In genomic region chr20:63297796-63298572, GRCh38 we compare ENCODE assay signal across 21 cellular contexts. TPM values are rescaled to one million over a fixed set of nuclear protein-coding genes. Genes with fewer than 3 reads are reported as not detected.
DNase-seq lines count a peak whose midpoint lies in the region; ATAC-seq, FAIRE-seq and TF ChIP-seq lines count a peak whose summit lies in the region.
"Had no signal": no experiment of that assay in that cellular context is flagged by ENCODE, and none has a peak within 500 bp of the region (broad histone marks: within the 10 kb centered on the region; RNA-seq: fewer than 3 reads in every experiment).

No MANE protein-coding gene starts in this region.

- TF ChIP-seq EP300 in HepG2 (IDR thresholded peaks at IDR 0.05; ENCODE audit: low read depth in 2 of 2, low read length in 2 of 2): no peak
- no peak for TF ChIP-seq EP300 in HepG2 (CRISPR knock-in tag; IDR thresholded peaks at IDR 0.05; ENCODE audit: borderline replicate concordance)
- TF ChIP-seq EP300 in H1 (IDR thresholded peaks at IDR 0.05; ENCODE audit: borderline replicate concordance in 1 of 2, low read depth in 2 of 2, low read length in 2 of 2): no peak

- H3K27me3 ChIP-seq in HepG2 (ENCODE audit: control insufficient read depth in 1 of 2, insufficient read depth in 2 of 2, low read length in 2 of 2) (peaks cover 23 to 68% of the 10 kb centered on the region in 2 experiments; a peak in 4 of 5 replicates), right lobe of liver (peaks cover 0 to 11% of the 10 kb centered on the region in 2 donors), H1 (replicated peaks in 1 of 4; ENCODE audit: control insufficient read depth in 3 of 4, extremely low read depth in 1 of 4, insufficient read depth in 3 of 4, low read length in 3 of 4) (peaks cover 0 to 9% (median 4%) of the 10 kb centered on the region in 4 experiments; a peak in 3 of 7 replicates), trophoblast cell (ENCODE audit: insufficient read depth, low read length) (no peaks in the 10 kb centered on the region)

- TF ChIP-seq RAD21 in HepG2 (CRISPR knock-in tag; IDR thresholded peaks at IDR 0.05) (no peak), H1 (IDR thresholded peaks at IDR 0.05 in 1 of 2, conservative IDR thresholded peaks at IDR 0.05 in 1 of 2; ENCODE audit: low read depth in 2 of 2, low read length in 2 of 2) (no peak)

- peak overlapping the region; percentile 53 for H3K4ac ChIP-seq in H1 (replicated peaks; ENCODE audit: insufficient read length, low read depth, low read length)
- H3K4ac ChIP-seq in trophoblast cell (ENCODE audit: low read depth, low read length): no peak overlapping the region

- TF ChIP-seq POLR2A in HepG2 (IDR thresholded peaks at IDR 0.05; ENCODE audit: insufficient read depth in 1 of 2, low read depth in 2 of 2, low read length in 2 of 2): no peak
- TF ChIP-seq POLR2A in right lobe of liver (IDR thresholded peaks at IDR 0.05): no peak
- TF ChIP-seq POLR2A in H1 (IDR thresholded peaks at IDR 0.05; ENCODE audit: control extremely low read depth in 1 of 2, low read depth in 2 of 2, low read length in 2 of 2): no peak

- H3K9me3 ChIP-seq in HepG2 (ENCODE audit: low read length) (no peaks in the 10 kb centered on the region), right lobe of liver (no peaks in the 10 kb centered on the region), H1 (ENCODE audit: insufficient read depth in 2 of 2, low read depth in 1 of 2, low read length in 1 of 2) (no peaks in the 10 kb centered on the region), trophoblast cell (ENCODE audit: insufficient read depth, low read depth, low read length) (peaks cover 3% of the 10 kb centered on the region)

- H3K79me2 ChIP-seq in HepG2 (ENCODE audit: insufficient read depth, low read length): no peaks in the 10 kb centered on the region
- H3K79me2 ChIP-seq in H1 (ENCODE audit: control insufficient read depth in 1 of 2, insufficient read depth in 2 of 2, low read length in 2 of 2): no peaks in the 10 kb centered on the region
- no peaks in the 10 kb centered on the region for H3K79me2 ChIP-seq in trophoblast cell (ENCODE audit: control insufficient read depth, insufficient read depth, low read length, poor library complexity)

- H2BK5ac ChIP-seq in H1 (ENCODE audit: low read depth, low read length) (no peak overlapping the region), trophoblast cell (ENCODE audit: low read depth, low read length, poor library complexity) (no peak overlapping the region)

- ATAC-seq in HepG2 (no peak), right lobe of liver (no peak), HG03097 (IDR thresholded peaks at IDR 0.05; ENCODE audit: low FRiP score, unreplicated experiment) (no peak), HG02798 (IDR thresholded peaks at IDR 0.05; ENCODE audit: poor library complexity, unreplicated experiment) (no peak)
- ATAC-seq: GM23338, HCT116 had no signal

- H2BK20ac ChIP-seq in H1 (ENCODE audit: low read length): no peak overlapping the region

- no peak for FAIRE-seq in HepG2 (lab: Jason Lieb, UNC)
- FAIRE-seq in H1 (lab: Jason Lieb, UNC): no peak
- FAIRE-seq: GM12892, GM18507 had no signal

- no peak overlapping the region for H3K4me3 ChIP-seq in HepG2 (replicated peaks in 1 of 3; ENCODE audit: insufficient read depth in 1 of 3, low read depth in 2 of 3, low read length in 3 of 3)
- no peak overlapping the region for H3K4me3 ChIP-seq in right lobe of liver
- no peak overlapping the region for H3K4me3 ChIP-seq in H1 (ENCODE audit: extremely low read depth in 1 of 4, insufficient read depth in 2 of 4, low read depth in 3 of 4, low read length in 4 of 4)
- peak overlapping the region; percentile 0 for H3K4me3 ChIP-seq in trophoblast cell (ENCODE audit: low read depth, low read length)
- H3K4me3 ChIP-seq: BLaER1, GM23338 had no signal

- DNase-seq in HepG2 (ENCODE audit: low spot score): no peak
- DNase-seq in right lobe of liver: no peak
- no peak for DNase-seq in H1 (ENCODE audit: low read depth in 1 of 2, low spot score in 2 of 2)
- DNase-seq in trophoblast cell: no peak
- DNase-seq in dedifferentiated amniotic fluid mesenchymal stem cell (ENCODE audit: extremely low spot score): no peak
- DNase-seq: 8988T, DMS153, DMS79, GDM1, H7 had no signal

- CTCF ChIA-PET in HepG2 (lab: Yijun Ruan, JAX; ENCODE audit: low intra/inter-chr PET ratio, low total read pairs): no interaction called here
- CTCF ChIA-PET in H1 (lab: Charles Lee; ENCODE audit: partially characterized antibody): interaction anchor here (0.7 to 9.9 kb wide), 6 partner anchors 12 to 655 kb away, joined by 3 to 81 read pairs (median 15); no protein-coding TSS in a partner anchor

- H3K36me3 ChIP-seq in HepG2 (replicated peaks in 1 of 2; ENCODE audit: control insufficient read depth in 1 of 2, insufficient read depth in 2 of 2, low read length in 2 of 2): no peaks in the 10 kb centered on the region
- H3K36me3 ChIP-seq in right lobe of liver: no peaks in the 10 kb centered on the region
- H3K36me3 ChIP-seq in H1 (ENCODE audit: control insufficient read depth in 2 of 4, insufficient read depth in 4 of 4, low read length in 3 of 4): no peaks in the 10 kb centered on the region
- no peaks in the 10 kb centered on the region for H3K36me3 ChIP-seq in trophoblast cell (ENCODE audit: control insufficient read depth in 1 of 2, insufficient read depth in 2 of 2, low read length in 2 of 2)
- H3K36me3 ChIP-seq: BLaER1 had no signal

- H3K14ac ChIP-seq in H1 (ENCODE audit: insufficient read length): no peak overlapping the region
- no peak overlapping the region for H3K14ac ChIP-seq in trophoblast cell (ENCODE audit: low read length)

- H3K4me2 ChIP-seq in HepG2 (ENCODE audit: low read depth, low read length) (no peak overlapping the region), H1 (ENCODE audit: insufficient read depth in 1 of 2, low read depth in 2 of 2, low read length in 2 of 2) (no peak overlapping the region), trophoblast cell (ENCODE audit: low read length) (no peak overlapping the region)
- H3K4me2 ChIP-seq: GM23338 had no signal

- H4K20me1 ChIP-seq in HepG2 (ENCODE audit: insufficient read depth, low read length): peaks cover 6% of the 10 kb centered on the region; the same call in 1 of the 2 replicates
- no peaks in the 10 kb centered on the region for H4K20me1 ChIP-seq in H1 (replicated peaks in 1 of 2; ENCODE audit: control insufficient read depth in 1 of 2, insufficient read depth in 2 of 2, low read length in 2 of 2)

- no peak overlapping the region for H4K5ac ChIP-seq in H1 (ENCODE audit: insufficient read length, low read depth, low read length)

- in situ Hi-C loops in HepG2 (cut with HindIII; ENCODE audit: extremely low pct_ligation_motif_present, low pct_unique_long_range_greater_than_20kb): no loop called here

- TF ChIP-seq CTCF in HepG2 (CRISPR knock-in tag; IDR thresholded peaks at IDR 0.05) (no peak), right lobe of liver (IDR thresholded peaks at IDR 0.05) (no peak), H1 (IDR thresholded peaks at IDR 0.05; ENCODE audit: control extremely low read depth in 1 of 3, insufficient read depth in 1 of 3, low read depth in 1 of 3, low read length in 3 of 3) (no peak)

- H3K23ac ChIP-seq in H1 (ENCODE audit: insufficient read length) (no peak overlapping the region), trophoblast cell (ENCODE audit: low read length) (no peak overlapping the region)

- H3K56ac ChIP-seq in H1 (replicated peaks; ENCODE audit: insufficient read length, low read depth, low read length): no peak overlapping the region

- H3K18ac ChIP-seq in H1 (ENCODE audit: extremely low read depth, low read length) (peak overlapping the region; percentile 48; the same call in 1 of the 2 replicates), trophoblast cell (ENCODE audit: low read length) (no peak overlapping the region)

- 0 out of 2 replicates have a peak overlapping the region, but pooled peaks have one; percentile 61 for H2BK15ac ChIP-seq in H1 (ENCODE audit: low read length)

- no peak overlapping the region; the same call in 1 of the 2 replicates for H4K8ac ChIP-seq in H1 (ENCODE audit: extremely low read depth, insufficient read depth, low read length)
- no peak overlapping the region for H4K8ac ChIP-seq in trophoblast cell (ENCODE audit: low read depth, low read length)

- BruUV-seq in HepG2 (replicated peaks; lab: Mats Ljungman, UMichigan): no TSS peak

- no peak overlapping the region for H3K27ac ChIP-seq in HepG2 (ENCODE audit: extremely low read length, insufficient read depth, low read length)
- no peak overlapping the region for H3K27ac ChIP-seq in right lobe of liver
- H3K27ac ChIP-seq in H1 (ENCODE audit: low read depth, low read length): no peak overlapping the region
- H3K27ac ChIP-seq in trophoblast cell (ENCODE audit: low read depth, low read length): no peak overlapping the region
- H3K27ac ChIP-seq: BLaER1 had no signal

- intact Hi-C loops in HepG2 (cut with micrococcal nuclease; ENCODE audit: unreplicated experiment): loop anchor here (5.0 kb wide), 1 partner anchor 89 kb away; no protein-coding TSS in a partner anchor
- intact Hi-C loops in right lobe of liver (cut with DNase I): no loop called here

- H3K9ac ChIP-seq in HepG2 (ENCODE audit: insufficient read depth, low read depth, low read length) (no peak overlapping the region), H1 (replicated peaks in 1 of 4; ENCODE audit: extremely low read depth in 1 of 4, low read depth in 3 of 4, low read length in 3 of 4) (no peak overlapping the region), trophoblast cell (ENCODE audit: low read length) (no peak overlapping the region)
- H3K9ac ChIP-seq: BLaER1 had no signal

- H3K4me1 ChIP-seq in HepG2 (ENCODE audit: insufficient read depth, low read length) (no peaks in the 10 kb centered on the region), right lobe of liver (no peaks in the 10 kb centered on the region), H1 (replicated peaks in 1 of 4; ENCODE audit: control insufficient read depth in 3 of 4, insufficient read depth in 4 of 4, low read length in 3 of 4) (peaks cover 0 to 24% (median 20%) of the 10 kb centered on the region in 4 experiments; a peak in 6 of 7 replicates), trophoblast cell (ENCODE audit: control insufficient read depth in 1 of 2, insufficient read depth in 2 of 2, low read length in 2 of 2) (no peaks in the 10 kb centered on the region)

- H4K12ac ChIP-seq in trophoblast cell (ENCODE audit: low read depth, low read length): no peak overlapping the region

- H2BK12ac ChIP-seq in H1 (ENCODE audit: low read depth, low read length): no peak overlapping the region
- no peak overlapping the region for H2BK12ac ChIP-seq in trophoblast cell (ENCODE audit: low read length)

- WGBS in HepG2 (ENCODE audit: low lambda C conversion rate): 26% methylated on average over 15 of the region's 16 CpGs
- WGBS in right lobe of liver (ENCODE audit: insufficient coverage, low coverage, low lambda C conversion rate, missing lambda C conversion rate): 61% methylated on average over 4 of the region's 16 CpGs
- WGBS in H1 (ENCODE audit: extremely low coverage in 1 of 2, insufficient coverage in 1 of 2, insufficient read length in 1 of 2, insufficient replicate concordance in 2 of 2, low coverage in 1 of 2, low lambda C conversion rate in 2 of 2, missing lambda C conversion rate in 1 of 2), 2 experiments: 91% methylated on average over 16 of the region's 16 CpGs; no CpG with 5 or more reads in 1 of the 2 experiments
- WGBS in trophoblast cell (ENCODE audit: extremely low coverage, insufficient coverage, insufficient read length): no CpG with 5 or more reads among the region's 16 CpGs

- H3K79me1 ChIP-seq in H1 (ENCODE audit: low read depth, low read length): no peaks in the 10 kb centered on the region
- no peaks in the 10 kb centered on the region for H3K79me1 ChIP-seq in trophoblast cell (ENCODE audit: low read length)

- 0 out of 2 replicates have a peak overlapping the region, but pooled peaks have one; percentile 53 for H2AK5ac ChIP-seq in H1 (ENCODE audit: low read depth, low read length)
- H2AK5ac ChIP-seq in trophoblast cell (ENCODE audit: low read length): no peak overlapping the region

- POLR2A ChIA-PET in HepG2 (lab: Yijun Ruan, JAX) (no interaction called here), H1 (lab: Charles Lee; ENCODE audit: partially characterized antibody) (interaction anchor here (0.6 kb wide), 1 partner anchor 56 kb away, joined by 3 read pairs; no protein-coding TSS in a partner anchor)

- H4K91ac ChIP-seq in H1 (replicated peaks; ENCODE audit: insufficient read length, low read length) (no peak overlapping the region), trophoblast cell (ENCODE audit: low read depth, low read length) (no peak overlapping the region)

- no peak overlapping the region for H2BK120ac ChIP-seq in H1 (replicated peaks; ENCODE audit: low read depth, low read length)
- no peak overlapping the region for H2BK120ac ChIP-seq in trophoblast cell (ENCODE audit: insufficient read depth, low read length, poor library complexity)

- H2AFZ ChIP-seq in HepG2 (ENCODE audit: low read length) (no peak overlapping the region), H1 (ENCODE audit: low read length) (no peak overlapping the region), trophoblast cell (ENCODE audit: insufficient read depth, low read length, poor library complexity) (no peak overlapping the region)
- H2AFZ ChIP-seq: GM23338 had no signal

- peaks cover 3% of the 10 kb centered on the region; the same call in 1 of the 2 replicates for H3K23me2 ChIP-seq in H1 (ENCODE audit: low read depth, low read length)

RNA-seq across cellular contexts. Expression of gene COL20A1, which starts 5.0 kb away (rescaled TPM):
- total RNA-seq in HepG2 (2016; rRNA removed; fragmentation: Illumina TruSeq; extraction: Trizol): not detected in 2 replicates
- total RNA-seq in HepG2 (2016; cell fraction: cytosol; rRNA removed; fragmentation: Illumina TruSeq; extraction: Trizol; ENCODE audit: low read depth): not detected in 2 replicates
- not detected in 2 replicates for total RNA-seq in HepG2 (2016; cell fraction: insoluble cytoplasmic fraction; rRNA removed; fragmentation: Illumina TruSeq; extraction: Trizol)
- not detected in 2 replicates for total RNA-seq in HepG2 (2016; cell fraction: membrane; rRNA removed; fragmentation: Illumina TruSeq; extraction: Trizol)
- not detected in 2 replicates for total RNA-seq in HepG2 (2016; cell fraction: nucleus; rRNA removed; fragmentation: Illumina TruSeq; extraction: Trizol)
- polyA plus RNA-seq in HepG2 (2011; rRNA removed): 0.03 TPM in 1 of 2 replicates, not detected in the other
- polyA plus RNA-seq in HepG2 (2011; cell fraction: cytosol; rRNA removed): 0.03 TPM in 1 of 2 replicates, not detected in the other
- polyA plus RNA-seq in HepG2 (2011; cell fraction: nucleus; rRNA removed): 0.09 and 0.14 TPM in 2 replicates
- not detected in 2 replicates for polyA plus RNA-seq in HepG2 (2012)
- polyA plus RNA-seq in HepG2 (2016; cell fraction: cytosol; fragmentation: Illumina TruSeq; extraction: Trizol; ENCODE audit: low read depth): not detected in 2 replicates
- polyA plus RNA-seq in HepG2 (2016; cell fraction: insoluble cytoplasmic fraction; fragmentation: Illumina TruSeq; extraction: Trizol; ENCODE audit: low read depth): not detected in 2 replicates
- not detected in 2 replicates for polyA plus RNA-seq in HepG2 (2016; cell fraction: membrane; fragmentation: Illumina TruSeq; extraction: Trizol; ENCODE audit: low read depth)
- polyA plus RNA-seq in HepG2 (2016; cell fraction: nucleus; fragmentation: Illumina TruSeq; extraction: Trizol; ENCODE audit: insufficient read depth, low read depth): not detected in 2 replicates
- polyA minus RNA-seq in HepG2 (2011; rRNA and poly(A)+ RNA removed; ENCODE audit: low replicate concordance): not detected in 2 replicates
- polyA minus RNA-seq in HepG2 (2011; cell fraction: cytosol; rRNA and poly(A)+ RNA removed): not detected in 2 replicates
- under 0.01 and 0.12 TPM in 2 replicates for polyA minus RNA-seq in HepG2 (2011; cell fraction: nucleus; rRNA and poly(A)+ RNA removed)
- not detected for total RNA-seq in right lobe of liver
- total RNA-seq in H1 (2021; fragmentation: NEBNext Ultra II Directional; extraction: Animal tissue kit (Norgen Biotek cat#: 25700)): 0.17 and 0.19 TPM in 2 replicates
- 0.21 and 0.61 TPM in 2 replicates for polyA plus RNA-seq in H1 (2011; rRNA removed)
- polyA plus RNA-seq in H1 (2011; cell fraction: cytosol; rRNA removed): 0.41 TPM
- 5.9 TPM for polyA plus RNA-seq in H1 (2011; cell fraction: nucleus; rRNA removed)
- 0.08 to 1.0 TPM (median 0.66 TPM) in 4 replicates for polyA plus RNA-seq in H1 (2012, experiment 1 of 2)
- polyA plus RNA-seq in H1 (2012, experiment 2 of 2): 0.07 TPM
- 0.06 TPM for polyA plus RNA-seq in H1 (2013, experiment 1 of 2)
- polyA plus RNA-seq in H1 (2013, experiment 2 of 2): 0.06 TPM
- 0.07 and 0.09 TPM in 2 replicates for polyA minus RNA-seq in H1 (2011; rRNA and poly(A)+ RNA removed)
- 0.37 TPM for polyA minus RNA-seq in H1 (2011; cell fraction: cytosol; rRNA and poly(A)+ RNA removed)
- 1.9 TPM for polyA minus RNA-seq in H1 (2011; cell fraction: nucleus; rRNA and poly(A)+ RNA removed)
- polyA plus RNA-seq in trophoblast cell (2013): 0.23 and 0.26 TPM in 2 replicates
- total RNA-seq: A673 had no signal
- polyA plus RNA-seq: AG04450; CD14-positive monocyte; CD4-positive, alpha-beta memory T cell had no signal

RNA-seq across cellular contexts. Expression of gene ARFGAP1, which starts 25.4 kb away (rescaled TPM):
- total RNA-seq in HepG2 (2016; rRNA removed; fragmentation: Illumina TruSeq; extraction: Trizol) (51.4 and 132 TPM in 2 replicates), right lobe of liver (10 to 100 TPM; 17.4 to 42.8 (median 29.5) TPM)
- 32.3 and 33.5 TPM in 2 replicates for total RNA-seq in HepG2 (2016; cell fraction: cytosol; rRNA removed; fragmentation: Illumina TruSeq; extraction: Trizol; ENCODE audit: low read depth)
- total RNA-seq in HepG2 (2016; cell fraction: insoluble cytoplasmic fraction; rRNA removed; fragmentation: Illumina TruSeq; extraction: Trizol): 44.4 and 147 TPM in 2 replicates
- total RNA-seq in HepG2 (2016; cell fraction: membrane; rRNA removed; fragmentation: Illumina TruSeq; extraction: Trizol): 36.6 and 38.2 TPM in 2 replicates
- total RNA-seq in HepG2 (2016; cell fraction: nucleus; rRNA removed; fragmentation: Illumina TruSeq; extraction: Trizol): 173 and 206 TPM in 2 replicates
- polyA plus RNA-seq in HepG2 (2011; rRNA removed) (132 and 173 TPM in 2 replicates), H1 (2011; rRNA removed) (93.7 and 136 TPM in 2 replicates)
- polyA plus RNA-seq in HepG2 (2011; cell fraction: cytosol; rRNA removed): 40.1 and 86.0 TPM in 2 replicates
- polyA plus RNA-seq in HepG2 (2011; cell fraction: nucleus; rRNA removed): 1,804 and 3,077 TPM in 2 replicates
- polyA plus RNA-seq in HepG2 (2012): 112 and 149 TPM in 2 replicates
- polyA plus RNA-seq in HepG2 (2016; cell fraction: cytosol; fragmentation: Illumina TruSeq; extraction: Trizol; ENCODE audit: low read depth): 5.1 and 5.7 TPM in 2 replicates
- 47.2 and 54.2 TPM in 2 replicates for polyA plus RNA-seq in HepG2 (2016; cell fraction: insoluble cytoplasmic fraction; fragmentation: Illumina TruSeq; extraction: Trizol; ENCODE audit: low read depth)
- polyA plus RNA-seq in HepG2 (2016; cell fraction: membrane; fragmentation: Illumina TruSeq; extraction: Trizol; ENCODE audit: low read depth): 13.3 and 16.2 TPM in 2 replicates
- 572 and 622 TPM in 2 replicates for polyA plus RNA-seq in HepG2 (2016; cell fraction: nucleus; fragmentation: Illumina TruSeq; extraction: Trizol; ENCODE audit: insufficient read depth, low read depth)
- polyA minus RNA-seq in HepG2 (2011; rRNA and poly(A)+ RNA removed; ENCODE audit: low replicate concordance): 69.2 and 278 TPM in 2 replicates
- polyA minus RNA-seq in HepG2 (2011; cell fraction: cytosol; rRNA and poly(A)+ RNA removed): 47.8 and 61.7 TPM in 2 replicates
- polyA minus RNA-seq in HepG2 (2011; cell fraction: nucleus; rRNA and poly(A)+ RNA removed): 203 and 232 TPM in 2 replicates
- total RNA-seq in H1 (2021; fragmentation: NEBNext Ultra II Directional; extraction: Animal tissue kit (Norgen Biotek cat#: 25700)): 93.0 and 100 TPM in 2 replicates
- polyA plus RNA-seq in H1 (2011; cell fraction: cytosol; rRNA removed): 110 TPM
- polyA plus RNA-seq in H1 (2011; cell fraction: nucleus; rRNA removed): 723 TPM
- polyA plus RNA-seq in H1 (2012, experiment 1 of 2): 84.2 to 119 TPM (median 111 TPM) in 4 replicates
- polyA plus RNA-seq in H1 (2012, experiment 2 of 2): 65.8 TPM
- polyA plus RNA-seq in H1 (2013, experiment 1 of 2): 59.7 TPM
- 49.0 TPM for polyA plus RNA-seq in H1 (2013, experiment 2 of 2)
- polyA minus RNA-seq in H1 (2011; rRNA and poly(A)+ RNA removed): 37.5 and 49.1 TPM in 2 replicates
- polyA minus RNA-seq in H1 (2011; cell fraction: cytosol; rRNA and poly(A)+ RNA removed): 44.3 TPM
- 123 TPM for polyA minus RNA-seq in H1 (2011; cell fraction: nucleus; rRNA and poly(A)+ RNA removed)
- polyA plus RNA-seq in trophoblast cell (2013): 83.1 and 87.4 TPM in 2 replicates

RNA-seq across cellular contexts. Expression of gene NKAIN4, which starts 43.7 kb away (rescaled TPM):
- not detected in 2 replicates for total RNA-seq in HepG2 (2016; rRNA removed; fragmentation: Illumina TruSeq; extraction: Trizol)
- not detected in 2 replicates for total RNA-seq in HepG2 (2016; cell fraction: cytosol; rRNA removed; fragmentation: Illumina TruSeq; extraction: Trizol; ENCODE audit: low read depth)
- not detected in 2 replicates for total RNA-seq in HepG2 (2016; cell fraction: insoluble cytoplasmic fraction; rRNA removed; fragmentation: Illumina TruSeq; extraction: Trizol)
- not detected in 2 replicates for total RNA-seq in HepG2 (2016; cell fraction: membrane; rRNA removed; fragmentation: Illumina TruSeq; extraction: Trizol)
- total RNA-seq in HepG2 (2016; cell fraction: nucleus; rRNA removed; fragmentation: Illumina TruSeq; extraction: Trizol): not detected in 2 replicates
- polyA plus RNA-seq in HepG2 (2011; rRNA removed): not detected in 2 replicates
- polyA plus RNA-seq in HepG2 (2011; cell fraction: cytosol; rRNA removed): not detected in 2 replicates
- polyA plus RNA-seq in HepG2 (2011; cell fraction: nucleus; rRNA removed): not detected in 2 replicates
- 0.27 TPM in 1 of 2 replicates, not detected in the other for polyA plus RNA-seq in HepG2 (2012)
- not detected in 2 replicates for polyA plus RNA-seq in HepG2 (2016; cell fraction: cytosol; fragmentation: Illumina TruSeq; extraction: Trizol; ENCODE audit: low read depth)
- polyA plus RNA-seq in HepG2 (2016; cell fraction: insoluble cytoplasmic fraction; fragmentation: Illumina TruSeq; extraction: Trizol; ENCODE audit: low read depth): not detected in 2 replicates
- polyA plus RNA-seq in HepG2 (2016; cell fraction: membrane; fragmentation: Illumina TruSeq; extraction: Trizol; ENCODE audit: low read depth): not detected in 2 replicates
- polyA plus RNA-seq in HepG2 (2016; cell fraction: nucleus; fragmentation: Illumina TruSeq; extraction: Trizol; ENCODE audit: insufficient read depth, low read depth): not detected in 2 replicates
- polyA minus RNA-seq in HepG2 (2011; rRNA and poly(A)+ RNA removed; ENCODE audit: low replicate concordance): not detected in 2 replicates
- not detected in 2 replicates for polyA minus RNA-seq in HepG2 (2011; cell fraction: cytosol; rRNA and poly(A)+ RNA removed)
- polyA minus RNA-seq in HepG2 (2011; cell fraction: nucleus; rRNA and poly(A)+ RNA removed): not detected in 2 replicates
- not detected for total RNA-seq in right lobe of liver
- total RNA-seq in H1 (2021; fragmentation: NEBNext Ultra II Directional; extraction: Animal tissue kit (Norgen Biotek cat#: 25700)): 6.6 and 6.9 TPM in 2 replicates
- 17.0 and 21.9 TPM in 2 replicates for polyA plus RNA-seq in H1 (2011; rRNA removed)
- 13.2 TPM for polyA plus RNA-seq in H1 (2011; cell fraction: cytosol; rRNA removed)
- polyA plus RNA-seq in H1 (2011; cell fraction: nucleus; rRNA removed): 27.5 TPM
- polyA plus RNA-seq in H1 (2012, experiment 1 of 2): 4.5 to 10.2 TPM (median 8.1 TPM) in 4 replicates
- 6.7 TPM for polyA plus RNA-seq in H1 (2012, experiment 2 of 2)
- polyA plus RNA-seq in H1 (2013, experiment 1 of 2): 8.1 TPM
- polyA plus RNA-seq in H1 (2013, experiment 2 of 2): 5.9 TPM
- polyA minus RNA-seq in H1 (2011; rRNA and poly(A)+ RNA removed): 5.3 and 5.5 TPM in 2 replicates
- 4.3 TPM for polyA minus RNA-seq in H1 (2011; cell fraction: cytosol; rRNA and poly(A)+ RNA removed)
- 7.0 TPM for polyA minus RNA-seq in H1 (2011; cell fraction: nucleus; rRNA and poly(A)+ RNA removed)
- 40.3 and 44.3 TPM in 2 replicates for polyA plus RNA-seq in trophoblast cell (2013)
- total RNA-seq: A673; CD4-positive, alpha-beta memory T cell had no signal
- polyA plus RNA-seq: AG04450; CD14-positive monocyte; CD4-positive, alpha-beta memory T cell had no signal
